In the genomic region with DNA sequence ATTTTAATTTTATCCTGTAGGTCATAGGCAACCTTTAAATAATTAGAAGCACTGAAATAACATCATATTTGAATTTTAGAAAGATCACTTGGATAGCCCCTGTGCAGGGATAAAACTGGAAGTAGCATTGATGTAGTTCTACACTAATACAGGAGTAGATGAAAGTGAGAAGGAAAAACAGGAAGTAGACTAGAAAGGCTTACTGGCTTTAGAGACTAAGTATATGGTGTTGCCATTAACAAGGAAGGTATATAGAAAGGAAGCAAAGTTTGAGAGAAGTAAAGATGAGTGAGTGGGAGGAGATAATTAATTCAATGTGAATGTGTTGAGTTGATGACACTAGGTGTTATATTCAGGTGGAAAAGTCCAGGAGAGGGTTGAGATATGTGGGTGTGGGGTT, we compare ENCODE assay signal across 14 cellular contexts.
DNase-seq lines count a peak whose midpoint lies in the region; ATAC-seq lines count a peak whose summit lies in the region.
"Had no signal": no experiment of that assay in that cellular context is flagged by ENCODE, and none has a peak within 500 bp of the region (broad histone marks: within the 10 kb centered on the region; RNA-seq: fewer than 3 reads in every experiment).

No MANE protein-coding gene starts in this region.

- ATAC-seq in GM18870 (IDR thresholded peaks at IDR 0.05; ENCODE audit: unreplicated experiment) (peak; percentile 81), GM21717 (IDR thresholded peaks at IDR 0.05; ENCODE audit: unreplicated experiment) (peak; percentile 82), HG03280 (IDR thresholded peaks at IDR 0.05; ENCODE audit: unreplicated experiment) (peak; percentile 75)
- ATAC-seq: activated naive CD4-positive, alpha-beta T cell treated with anti-CD3 and anti-CD28 coated beads, Interleukin-2, amount 50 U/mL, for 72 hours had no signal

- DNase-seq in SIG-M5 treated with dmso at 0.1 percent for 504 hours (lab: John Stamatoyannopoulos, UW; ENCODE audit: unreplicated experiment) (peak; percentile 49), H7 (no peak), NCI-H69 (lab: John Stamatoyannopoulos, UW) (no peak), NCI-H1105 treated with DMSO at 0.1 percent for 48 hours (lab: John Stamatoyannopoulos, UW) (no peak), NCI-H1930 (lab: John Stamatoyannopoulos, UW) (no peak)
- DNase-seq: activated CD4-positive, alpha-beta memory T cell treated with anti-CD3 and anti-CD28 coated beads, Interleukin-2, amount 10 ng/mL, durations not matched to agents 7 days and 5 days; CD4-positive, CD25-positive, alpha-beta regulatory T cell; cortex of kidney; islet precursor cell; NCI-H524 treated with DMSO at 0.1 percent for 48 hours had no signal

- no peaks in the 10 kb centered on the region for H3K36me3 ChIP-seq in H7 (replicated peaks; ENCODE audit: control insufficient read depth, insufficient read depth, low read length)

- no peaks in the 10 kb centered on the region for H3K27me3 ChIP-seq in H7 (ENCODE audit: control insufficient read depth, insufficient read depth, low read length)

- no peak overlapping the region for H3K4me3 ChIP-seq in H7 (ENCODE audit: insufficient read depth, low read depth, low read length)
